In genomic region chr5:140951636-140952035, GRCh38 we compare ENCODE assay signal across 35 cellular contexts. TPM values are rescaled to one million over a fixed set of nuclear protein-coding genes. Genes with fewer than 3 reads are reported as not detected.
"Had no signal": no experiment of that assay in that cellular context is flagged by ENCODE, and none has a peak within 500 bp of the region (broad histone marks: within the 10 kb centered on the region; RNA-seq: fewer than 3 reads in every experiment).

No MANE protein-coding gene starts in this region.

- H3K27ac Mint-ChIP-seq: activated CD4-positive, alpha-beta memory T cell treated with anti-CD3 and anti-CD28 coated beads, Interleukin-2, amount 10 ng/mL, durations not matched to agents 7 days and 5 days; activated CD4-positive, alpha-beta T cell treated with anti-CD3 and anti-CD28 coated beads for 36 hours; activated CD4-positive, alpha-beta T cell treated with anti-CD3 and anti-CD28 coated beads, Interleukin-2, amount 10 ng/mL, durations not matched to agents 7 days and 5 days; activated CD8-positive, alpha-beta memory T cell treated with anti-CD3 and anti-CD28 coated beads, Interleukin-2, amount 10 ng/mL, durations not matched to agents 7 days and 5 days; activated CD8-positive, alpha-beta T cell treated with anti-CD3 and anti-CD28 coated beads, Interleukin-2, amount 10 ng/mL, durations not matched to agents 7 days and 5 days; activated naive CD4-positive, alpha-beta T cell treated with anti-CD3 and anti-CD28 coated beads for 36 hours; activated naive CD4-positive, alpha-beta T cell treated with anti-CD3 and anti-CD28 coated beads, Interleukin-2, amount 50 U/mL, for 72 hours; activated naive CD8-positive, alpha-beta T cell treated with anti-CD3 and anti-CD28 coated beads for 36 hours; activated T-cell treated with anti-CD3 and anti-CD28 coated beads, Interleukin-2, amount 50 U/mL, for 24 hours; activated T-helper 2 cell treated with anti-CD3 and anti-CD28 coated beads, Interferon-gamma antibody, Interleukin-2, Interleukin-4, amounts not matched to agents 10 μg/mL and 5 μg/mL and 100 μg/mL, durations not matched to agents 14 hours and 24 hours and 36 hours; T-cell; T-helper 1 cell treated with Interleukin-12 subunit alpha and Interleukin-12 subunit beta and Interleukin-4 antibody, amounts not matched to agents 30 μg/mL and 1 μg/mL, for 36 hours; T-helper 2 cell treated with Interferon-gamma antibody and Interleukin-4, amounts not matched to agents 5 μg/mL and 100 μg/mL, for 36 hours; WTC11 had no signal

- H3K4me1 Mint-ChIP-seq: activated CD4-positive, alpha-beta memory T cell treated with anti-CD3 and anti-CD28 coated beads, Interleukin-2, amount 10 ng/mL, durations not matched to agents 7 days and 5 days; activated CD4-positive, alpha-beta T cell treated with anti-CD3 and anti-CD28 coated beads for 36 hours; activated CD4-positive, alpha-beta T cell treated with anti-CD3 and anti-CD28 coated beads, Interleukin-2, amount 10 ng/mL, durations not matched to agents 7 days and 5 days; activated CD8-positive, alpha-beta memory T cell treated with anti-CD3 and anti-CD28 coated beads, Interleukin-2, amount 10 ng/mL, durations not matched to agents 7 days and 5 days; activated naive CD8-positive, alpha-beta T cell treated with anti-CD3 and anti-CD28 coated beads for 36 hours; T-cell had no signal

- H3K4me3 ChIP-seq: adrenal gland, body of pancreas, breast epithelium had no signal

- H3K27me3 ChIP-seq: adrenal gland, body of pancreas, brain microvascular endothelial cell, breast epithelium had no signal

- DNase-seq: activated CD4-positive, alpha-beta memory T cell treated with anti-CD3 and anti-CD28 coated beads, Interleukin-2, amount 10 ng/mL, durations not matched to agents 7 days and 5 days; activated CD4-positive, alpha-beta T cell treated with anti-CD3 and anti-CD28 coated beads for 1 hour; activated CD4-positive, alpha-beta T cell treated with anti-CD3 and anti-CD28 coated beads for 36 hours; activated CD4-positive, alpha-beta T cell treated with anti-CD3 and anti-CD28 coated beads for 48 hours; activated CD4-positive, alpha-beta T cell treated with anti-CD3 and anti-CD28 coated beads, Interleukin-2, amount 10 ng/mL, durations not matched to agents 7 days and 5 days; activated CD4-positive, alpha-beta T cell treated with anti-CD3 and anti-CD28 coated beads, Interleukin-2, amount 50 U/mL, for 48 hours; activated CD4-positive, CD25-positive, alpha-beta regulatory T cell; activated CD8-positive, alpha-beta memory T cell treated with anti-CD3 and anti-CD28 coated beads for 24 hours; activated CD8-positive, alpha-beta memory T cell treated with anti-CD3 and anti-CD28 coated beads, Interleukin-2, amount 10 ng/mL, durations not matched to agents 7 days and 5 days; activated CD8-positive, alpha-beta memory T cell treated with anti-CD3 and anti-CD28 coated beads, Interleukin-2, amount 50 U/mL, for 48 hours; activated CD8-positive, alpha-beta T cell treated with anti-CD3 and anti-CD28 coated beads, Interleukin-2, amount 10 ng/mL, durations not matched to agents 7 days and 5 days; activated effector memory CD4-positive, alpha-beta T cell treated with Interleukin-2 at 50 U/mL for 16 hours; activated gamma-delta T cell; activated naive CD4-positive, alpha-beta T cell treated with anti-CD3 and anti-CD28 coated beads for 36 hours; activated naive CD4-positive, alpha-beta T cell treated with anti-CD3 and anti-CD28 coated beads, Interleukin-2, amount 50 U/mL, for 16 hours; activated naive CD8-positive, alpha-beta T cell treated with anti-CD3 and anti-CD28 coated beads for 36 hours; activated T-cell treated with anti-CD3 and anti-CD28 coated beads, Interleukin-2, amount 50 U/mL, for 24 hours; activated T-cell treated with anti-CD3 and anti-CD28 coated beads, Interleukin-2, amount 50 U/mL, for 48 hours; adrenal gland; amniotic stem cell; aorta; body of pancreas; brain microvascular endothelial cell; central memory CD4-positive, alpha-beta T cell; T-cell; T-helper 2 cell; T-helper 9 cell; WERI-Rb-1 had no signal

- H3K27me3 Mint-ChIP-seq: activated CD4-positive, alpha-beta memory T cell treated with anti-CD3 and anti-CD28 coated beads, Interleukin-2, amount 10 ng/mL, durations not matched to agents 7 days and 5 days; activated CD8-positive, alpha-beta memory T cell treated with anti-CD3 and anti-CD28 coated beads, Interleukin-2, amount 10 ng/mL, durations not matched to agents 7 days and 5 days had no signal

- H3K36me3 ChIP-seq: adrenal gland, brain microvascular endothelial cell, breast epithelium, WERI-Rb-1 had no signal

- H3K27ac ChIP-seq: adrenal gland, body of pancreas, brain microvascular endothelial cell, breast epithelium, WERI-Rb-1 had no signal

- H3K9me3 Mint-ChIP-seq: activated CD4-positive, alpha-beta T cell treated with anti-CD3 and anti-CD28 coated beads, Interleukin-2, amount 10 ng/mL, durations not matched to agents 7 days and 5 days had no signal

- H3K36me3 Mint-ChIP-seq: activated CD8-positive, alpha-beta memory T cell treated with anti-CD3 and anti-CD28 coated beads, Interleukin-2, amount 10 ng/mL, durations not matched to agents 7 days and 5 days; activated naive CD4-positive, alpha-beta T cell treated with anti-CD3 and anti-CD28 coated beads, Interleukin-2, amount 50 U/mL, for 72 hours; activated naive CD8-positive, alpha-beta T cell treated with anti-CD3 and anti-CD28 coated beads for 36 hours; T-cell had no signal

- H3K9me3 ChIP-seq: adrenal gland, body of pancreas, breast epithelium had no signal

- H3K4me3 Mint-ChIP-seq: activated CD4-positive, alpha-beta memory T cell treated with anti-CD3 and anti-CD28 coated beads, Interleukin-2, amount 10 ng/mL, durations not matched to agents 7 days and 5 days; activated CD4-positive, alpha-beta T cell treated with anti-CD3 and anti-CD28 coated beads for 36 hours; activated CD4-positive, alpha-beta T cell treated with anti-CD3 and anti-CD28 coated beads, Interleukin-2, amount 10 ng/mL, durations not matched to agents 7 days and 5 days; activated CD8-positive, alpha-beta memory T cell treated with anti-CD3 and anti-CD28 coated beads, Interleukin-2, amount 10 ng/mL, durations not matched to agents 7 days and 5 days; activated CD8-positive, alpha-beta T cell treated with anti-CD3 and anti-CD28 coated beads, Interleukin-2, amount 10 ng/mL, durations not matched to agents 7 days and 5 days; activated naive CD4-positive, alpha-beta T cell treated with anti-CD3 and anti-CD28 coated beads for 36 hours; activated naive CD8-positive, alpha-beta T cell treated with anti-CD3 and anti-CD28 coated beads for 36 hours; activated T-cell treated with anti-CD3 and anti-CD28 coated beads, Interleukin-2, amount 50 U/mL, for 24 hours; T-cell; T-helper 1 cell treated with Interleukin-12 subunit alpha and Interleukin-12 subunit beta and Interleukin-4 antibody, amounts not matched to agents 30 μg/mL and 1 μg/mL, for 36 hours; T-helper 2 cell treated with Interferon-gamma antibody and Interleukin-4, amounts not matched to agents 5 μg/mL and 100 μg/mL, for 36 hours; WTC11 had no signal

- H3K4me1 ChIP-seq: adrenal gland, body of pancreas, breast epithelium had no signal

- ATAC-seq: activated CD4-positive, alpha-beta T cell treated with anti-CD3 and anti-CD28 coated beads for 36 hours; activated CD4-positive, CD25-positive, alpha-beta regulatory T cell treated with anti-CD3 and anti-CD28 coated beads, Interleukin-2, amount 50 U/mL, for 24 hours; activated CD8-positive, alpha-beta memory T cell treated with anti-CD3 and anti-CD28 coated beads, Interleukin-2, amount 10 ng/mL, durations not matched to agents 7 days and 5 days; activated CD8-positive, alpha-beta T cell treated with anti-CD3 and anti-CD28 coated beads, Interleukin-2, amount 10 ng/mL, durations not matched to agents 7 days and 5 days; activated naive CD4-positive, alpha-beta T cell treated with anti-CD3 and anti-CD28 coated beads, Interleukin-2, amount 50 U/mL, for 72 hours; body of pancreas; T-cell; WTC11 had no signal

RNA-seq across cellular contexts. Expression of gene PCDHAC2, which starts 14.6 kb away (rescaled TPM):
- total RNA-seq: activated CD4-positive, alpha-beta memory T cell treated with anti-CD3 and anti-CD28 coated beads, Interleukin-2, amount 10 ng/mL, durations not matched to agents 7 days and 5 days; activated CD4-positive, alpha-beta T cell treated with anti-CD3 and anti-CD28 coated beads for 36 hours; activated CD4-positive, alpha-beta T cell treated with anti-CD3 and anti-CD28 coated beads, Interleukin-2, amount 10 ng/mL, durations not matched to agents 7 days and 5 days; activated CD8-positive, alpha-beta memory T cell treated with anti-CD3 and anti-CD28 coated beads, Interleukin-2, amount 10 ng/mL, durations not matched to agents 7 days and 5 days; activated CD8-positive, alpha-beta T cell treated with anti-CD3 and anti-CD28 coated beads, Interleukin-2, amount 10 ng/mL, durations not matched to agents 7 days and 5 days; activated naive CD4-positive, alpha-beta T cell treated with anti-CD3 and anti-CD28 coated beads for 36 hours; activated naive CD4-positive, alpha-beta T cell treated with anti-CD3 and anti-CD28 coated beads, Interleukin-2, amount 50 U/mL, for 72 hours; activated naive CD8-positive, alpha-beta T cell treated with anti-CD3 and anti-CD28 coated beads for 36 hours; activated T-helper 2 cell treated with anti-CD3 and anti-CD28 coated beads, Interferon-gamma antibody, Interleukin-2, Interleukin-4, amounts not matched to agents 10 μg/mL and 5 μg/mL and 100 μg/mL, durations not matched to agents 14 hours and 24 hours and 36 hours had no signal

RNA-seq across cellular contexts. Expression of gene PCDHAC1, which starts 25.5 kb away (rescaled TPM):
- total RNA-seq: activated CD4-positive, alpha-beta memory T cell treated with anti-CD3 and anti-CD28 coated beads, Interleukin-2, amount 10 ng/mL, durations not matched to agents 7 days and 5 days; activated CD4-positive, alpha-beta T cell treated with anti-CD3 and anti-CD28 coated beads for 36 hours; activated CD4-positive, alpha-beta T cell treated with anti-CD3 and anti-CD28 coated beads, Interleukin-2, amount 10 ng/mL, durations not matched to agents 7 days and 5 days; activated CD8-positive, alpha-beta memory T cell treated with anti-CD3 and anti-CD28 coated beads, Interleukin-2, amount 10 ng/mL, durations not matched to agents 7 days and 5 days; activated CD8-positive, alpha-beta T cell treated with anti-CD3 and anti-CD28 coated beads, Interleukin-2, amount 10 ng/mL, durations not matched to agents 7 days and 5 days; activated naive CD4-positive, alpha-beta T cell treated with anti-CD3 and anti-CD28 coated beads for 36 hours; activated naive CD4-positive, alpha-beta T cell treated with anti-CD3 and anti-CD28 coated beads, Interleukin-2, amount 50 U/mL, for 72 hours; activated naive CD8-positive, alpha-beta T cell treated with anti-CD3 and anti-CD28 coated beads for 36 hours; activated T-helper 2 cell treated with anti-CD3 and anti-CD28 coated beads, Interferon-gamma antibody, Interleukin-2, Interleukin-4, amounts not matched to agents 10 μg/mL and 5 μg/mL and 100 μg/mL, durations not matched to agents 14 hours and 24 hours and 36 hours had no signal
- polyA plus RNA-seq: aorta had no signal
